Comparison of ENCODE assay signal across 15 cellular contexts in genomic region chr3:129591932-129592331, GRCh38. TPM values are rescaled to one million over a fixed set of nuclear protein-coding genes. Genes with fewer than 3 reads are reported as not detected.
DNase-seq lines count a peak whose midpoint lies in the region; ATAC-seq and TF ChIP-seq lines count a peak whose summit lies in the region.
"Had no signal": no experiment of that assay in that cellular context is flagged by ENCODE, and none has a peak within 500 bp of the region (broad histone marks: within the 10 kb centered on the region; RNA-seq: fewer than 3 reads in every experiment).

No MANE protein-coding gene starts in this region.

- H3K27ac Mint-ChIP-seq in brain = peak overlapping the region in 3 of 5 experiments; percentile 5 to 85 (median 68)
- H3K27ac Mint-ChIP-seq in activated CD4-positive, alpha-beta T cell treated with anti-CD3 and anti-CD28 coated beads for 36 hours = no peak overlapping the region
- H3K27ac Mint-ChIP-seq: activated CD4-positive, alpha-beta memory T cell treated with anti-CD3 and anti-CD28 coated beads for 36 hours; activated naive CD4-positive, alpha-beta T cell treated with anti-CD3 and anti-CD28 coated beads, Interleukin-2, amount 10 ng/mL, durations not matched to agents 7 days and 5 days had no signal

- H3K27me3 Mint-ChIP-seq in brain = peaks cover 5% of the 10 kb centered on the region
- no peaks in the 10 kb centered on the region for H3K27me3 Mint-ChIP-seq in activated CD4-positive, alpha-beta T cell treated with anti-CD3 and anti-CD28 coated beads for 36 hours
- H3K27me3 Mint-ChIP-seq: activated CD4-positive, alpha-beta memory T cell treated with anti-CD3 and anti-CD28 coated beads for 36 hours had no signal

- H3K27me3 ChIP-seq in HL-60 (ENCODE audit: insufficient read depth, poor library complexity, severe bottlenecking) = no peaks in the 10 kb centered on the region
- H3K27me3 ChIP-seq in right lobe of liver = no peaks in the 10 kb centered on the region
- H3K27me3 ChIP-seq in spleen (replicated peaks in 1 of 7) = no peaks in the 10 kb centered on the region

- DNase-seq in HL-60 (ENCODE audit: low read depth in 1 of 2, low spot score in 1 of 2) (no peak), right lobe of liver (no peak), spleen (peak; percentile 78), germinal center (ENCODE audit: low spot score) (no peak), G401 (ENCODE audit: low spot score) (no peak)
- DNase-seq in activated CD4-positive, alpha-beta T cell treated with anti-CD3 and anti-CD28 coated beads for 36 hours = no peak
- no peak for DNase-seq in activated CD8-positive, alpha-beta memory T cell treated with anti-CD3 and anti-CD28 coated beads, Interleukin-2, amount 50 U/mL, for 48 hours
- DNase-seq: activated CD4-positive, alpha-beta memory T cell treated with anti-CD3 and anti-CD28 coated beads for 36 hours; activated naive CD4-positive, alpha-beta T cell treated with anti-CD3 and anti-CD28 coated beads, Interleukin-2, amount 10 ng/mL, durations not matched to agents 7 days and 5 days; NCI-H1105; SW 1271 had no signal

- ATAC-seq in right lobe of liver = no peak
- ATAC-seq in activated CD4-positive, alpha-beta T cell treated with anti-CD3 and anti-CD28 coated beads for 36 hours = no peak

- H3K4me1 Mint-ChIP-seq in brain = peaks cover 71% of the 10 kb centered on the region
- H3K4me1 Mint-ChIP-seq in activated CD4-positive, alpha-beta T cell treated with anti-CD3 and anti-CD28 coated beads for 36 hours = peaks cover 18% of the 10 kb centered on the region

- TF ChIP-seq CTCF in HL-60 (IDR thresholded peaks at IDR 0.05; ENCODE audit: insufficient read depth, low read length) (no peak), brain (conservative IDR thresholded peaks at IDR 0.05) (no peak), right lobe of liver (IDR thresholded peaks at IDR 0.05) (no peak), spleen (IDR thresholded peaks at IDR 0.05 in 8 of 11, conservative IDR thresholded peaks at IDR 0.05 in 3 of 11) (no peak)

- POLR2A ChIA-PET in activated CD4-positive, alpha-beta T cell treated with anti-CD3 and anti-CD28 coated beads for 36 hours (lab: Charles Lee) = no interaction called here

- H3K4me3 ChIP-seq in HL-60 (replicated peaks; ENCODE audit: insufficient read depth, low read length) (no peak overlapping the region), right lobe of liver (no peak overlapping the region), spleen (peak overlapping the region in 1 of 8 donors; percentile 38)

- WGBS in right lobe of liver (ENCODE audit: insufficient coverage, low coverage, low lambda C conversion rate, missing lambda C conversion rate) = 65% methylated on average over 5 of the region's 8 CpGs
- 56 to 68% (median 57%) methylated on average over 7 to 8 of the region's 8 CpGs for WGBS in spleen, 5 donors

- intact Hi-C loops in right lobe of liver (cut with DNase I) (no loop called here), spleen (cut with DNase I; ENCODE audit: low total_unique reads) (no loop called here)
- intact Hi-C loops in activated CD4-positive, alpha-beta T cell treated with anti-CD3 and anti-CD28 coated beads for 36 hours (cut with DNase I, micrococcal nuclease) = no loop called here

- peak overlapping the region; percentile 91 for H3K27ac ChIP-seq in HL-60 (replicated peaks)
- H3K27ac ChIP-seq in right lobe of liver = peak overlapping the region; percentile 40 to 90 (median 57)
- H3K27ac ChIP-seq in spleen = peak overlapping the region; percentile 44 to 91 (median 86)

- H3K9me3 ChIP-seq in right lobe of liver (no peaks in the 10 kb centered on the region), spleen (no peaks in the 10 kb centered on the region)

- no peaks in the 10 kb centered on the region for H3K36me3 Mint-ChIP-seq in brain
- no peaks in the 10 kb centered on the region for H3K36me3 Mint-ChIP-seq in activated CD4-positive, alpha-beta T cell treated with anti-CD3 and anti-CD28 coated beads for 36 hours (ENCODE audit: low read depth)
- H3K36me3 Mint-ChIP-seq: activated CD4-positive, alpha-beta memory T cell treated with anti-CD3 and anti-CD28 coated beads for 36 hours; activated naive CD4-positive, alpha-beta T cell treated with anti-CD3 and anti-CD28 coated beads, Interleukin-2, amount 10 ng/mL, durations not matched to agents 7 days and 5 days had no signal

- H3K4me1 ChIP-seq in right lobe of liver (peaks cover 0 to 26% (median 12%) of the 10 kb centered on the region in 4 donors), spleen (peaks cover 43 to 99% (median 81%) of the 10 kb centered on the region in 6 donors)

- no peaks in the 10 kb centered on the region for H3K36me3 ChIP-seq in right lobe of liver
- peaks cover 0 to 24% (median 0%) of the 10 kb centered on the region in 6 donors for H3K36me3 ChIP-seq in spleen

- peaks cover 0 to 6% (median 0%) of the 10 kb centered on the region in 5 experiments for H3K9me3 Mint-ChIP-seq in brain
- H3K9me3 Mint-ChIP-seq in activated CD4-positive, alpha-beta T cell treated with anti-CD3 and anti-CD28 coated beads for 36 hours (ENCODE audit: low read depth) = no peaks in the 10 kb centered on the region
- H3K9me3 Mint-ChIP-seq: activated CD4-positive, alpha-beta memory T cell treated with anti-CD3 and anti-CD28 coated beads for 36 hours; activated naive CD4-positive, alpha-beta T cell treated with anti-CD3 and anti-CD28 coated beads, Interleukin-2, amount 10 ng/mL, durations not matched to agents 7 days and 5 days had no signal

- in situ Hi-C loops in G401 (cut with HindIII; ENCODE audit: low sequenced_read_pairs) = no loop called here

- CTCF ChIA-PET in activated CD4-positive, alpha-beta T cell treated with anti-CD3 and anti-CD28 coated beads for 36 hours (lab: Charles Lee) = no interaction called here

- H3K4me3 Mint-ChIP-seq in brain = peak overlapping the region in 3 of 5 experiments; percentile 9 to 34 (median 21)
- no peak overlapping the region for H3K4me3 Mint-ChIP-seq in activated CD4-positive, alpha-beta T cell treated with anti-CD3 and anti-CD28 coated beads for 36 hours
- H3K4me3 Mint-ChIP-seq: activated CD4-positive, alpha-beta memory T cell treated with anti-CD3 and anti-CD28 coated beads for 36 hours; activated naive CD4-positive, alpha-beta T cell treated with anti-CD3 and anti-CD28 coated beads, Interleukin-2, amount 10 ng/mL, durations not matched to agents 7 days and 5 days had no signal

- TF ChIP-seq POLR2A in right lobe of liver (IDR thresholded peaks at IDR 0.05) (no peak), spleen (IDR thresholded peaks at IDR 0.05) (no peak)

RNA-seq across cellular contexts. Expression of gene PLXND1, which starts 14.5 kb away (rescaled TPM):
- polyA plus RNA-seq in brain (ENCODE audit: insufficient read depth, low read depth, low replicate concordance) = 151 TPM
- 10 to 100 TPM; 27.0 to 48.8 (median 29.6) TPM for total RNA-seq in right lobe of liver
- 100 to 1,000 TPM; 121 to 238 (median 170) TPM for total RNA-seq in spleen
- 10 to 100 TPM; 44.4 to 97.9 (median 79.2) TPM for polyA plus RNA-seq in spleen
- total RNA-seq in activated CD4-positive, alpha-beta T cell treated with anti-CD3 and anti-CD28 coated beads for 36 hours = 1 to 10 TPM; 3.1 to 4.6 TPM
- total RNA-seq in G401 (2014; rRNA removed; shearing (Covaris generic)) = 21.2 and 54.7 TPM in 2 replicates

RNA-seq across cellular contexts. Expression of gene H1-8, which starts 49.0 kb away (rescaled TPM):
- polyA plus RNA-seq in brain (ENCODE audit: insufficient read depth, low read depth, low replicate concordance) (not detected), spleen (not detected)
- total RNA-seq in right lobe of liver (not detected), spleen (not detected)
- total RNA-seq in activated CD4-positive, alpha-beta T cell treated with anti-CD3 and anti-CD28 coated beads for 36 hours = not detected
- not detected in 2 replicates for total RNA-seq in G401 (2014; rRNA removed; shearing (Covaris generic))
- total RNA-seq: activated CD4-positive, alpha-beta memory T cell treated with anti-CD3 and anti-CD28 coated beads for 36 hours; dermis microvascular lymphatic vessel endothelial cell; omental fat pad; urinary bladder had no signal
- polyA plus RNA-seq: urinary bladder had no signal
